Comparison of ENCODE assay signal across 8 cellular contexts in genomic region chr11:95068549-95068948, GRCh38. TPM values are rescaled to one million over a fixed set of nuclear protein-coding genes. Genes with fewer than 3 reads are reported as not detected.
DNase-seq lines count a peak whose midpoint lies in the region; ATAC-seq and TF ChIP-seq lines count a peak whose summit lies in the region.

No MANE protein-coding gene starts in this region.

- DNase-seq in ELR (ENCODE audit: low read depth) (peak; percentile 94), RPMI8226 (peak; percentile 90), foreskin keratinocyte (peak; percentile 89 to 94), nucleus accumbens (lab: John Stamatoyannopoulos, UW) (peak in 47 of 56 donors; percentile 12 to 81 (median 49)), tibial artery (peak; percentile 88 to 90)
- DNase-seq in activated effector memory CD4-positive, alpha-beta T cell treated with anti-CD3 and anti-CD28 coated beads, Interleukin-2, amount 50 U/mL, for 16 hours: peak; percentile 87

- no peak for TF ChIP-seq CTCF in KMS-11 (conservative IDR thresholded peaks at IDR 0.05; ENCODE audit: low read depth, low read length)
- TF ChIP-seq CTCF in foreskin keratinocyte (conservative IDR thresholded peaks at IDR 0.05): no peak
- peak in 1 of 2 experiments; percentile 5 for TF ChIP-seq CTCF in tibial artery (IDR thresholded peaks at IDR 0.05)

- peak overlapping the region; percentile 94 for H3K4me2 ChIP-seq in KMS-11

- H3K9me3 ChIP-seq in tibial artery: no peaks in the 10 kb centered on the region

- intact Hi-C loops in tibial artery (cut with DNase I; ENCODE audit: low total_unique reads): loop anchor here (5.0 kb wide), 1 partner anchor 84 kb away; no protein-coding TSS in a partner anchor

- peak overlapping the region; percentile 84 for H3K27ac ChIP-seq in KMS-11
- peak overlapping the region; percentile 76 for H3K27ac ChIP-seq in foreskin keratinocyte
- peak overlapping the region; percentile 90 to 98 for H3K27ac ChIP-seq in tibial artery

- no peaks in the 10 kb centered on the region for H3K27me3 ChIP-seq in KMS-11 (ENCODE audit: insufficient read depth, low read depth)
- no peaks in the 10 kb centered on the region for H3K27me3 ChIP-seq in foreskin keratinocyte
- no peaks in the 10 kb centered on the region for H3K27me3 ChIP-seq in tibial artery

- H3K4me3 ChIP-seq in KMS-11 (IDR thresholded peaks at IDR 0.05; ENCODE audit: insufficient read depth, low read depth, low read length): no peak overlapping the region
- peak overlapping the region; percentile 74 to 81 for H3K4me3 ChIP-seq in tibial artery

- H3K4me1 ChIP-seq in KMS-11 (ENCODE audit: low read depth, poor library complexity, severe bottlenecking) (peaks cover 16% of the 10 kb centered on the region), foreskin keratinocyte (peaks cover 23% of the 10 kb centered on the region), tibial artery (peaks cover 0 to 23% (median 10%) of the 10 kb centered on the region in 4 donors)

- peak overlapping the region; percentile 88; the same call in 1 of the 2 replicates for H3K9ac ChIP-seq in KMS-11

- peaks cover 24% of the 10 kb centered on the region for H3K79me2 ChIP-seq in KMS-11 (ENCODE audit: insufficient read depth, low read depth)

- H4K20me1 ChIP-seq in KMS-11 (ENCODE audit: insufficient read depth): no peaks in the 10 kb centered on the region

- ATAC-seq in GM21825 (IDR thresholded peaks at IDR 0.05; ENCODE audit: unreplicated experiment): peak; percentile 77
- ATAC-seq in foreskin keratinocyte: peak; percentile 82

- peak overlapping the region; percentile 69; the same call in 1 of the 2 replicates for H2AFZ ChIP-seq in KMS-11 (ENCODE audit: low read depth)

- H3K36me3 ChIP-seq in KMS-11 (ENCODE audit: insufficient read depth) (no peaks in the 10 kb centered on the region), tibial artery (peaks cover 0 to 6% (median 0%) of the 10 kb centered on the region in 3 donors)

RNA-seq across cellular contexts. Expression of gene SRSF8, which starts 1.8 kb away (rescaled TPM):
- total RNA-seq in foreskin keratinocyte: 29.5 and 34.2 TPM in 2 replicates
- polyA plus RNA-seq in foreskin keratinocyte: 28.5 and 29.7 TPM in 2 replicates

RNA-seq across cellular contexts. Expression of gene KDM4F, which starts 19.3 kb away (rescaled TPM):
- not detected in 2 replicates for total RNA-seq in foreskin keratinocyte
- not detected in 2 replicates for polyA plus RNA-seq in foreskin keratinocyte

RNA-seq across cellular contexts. Expression of gene ENDOD1, which starts 21.1 kb away (rescaled TPM):
- 35.0 and 46.2 TPM in 2 replicates for total RNA-seq in foreskin keratinocyte
- polyA plus RNA-seq in foreskin keratinocyte: 15.2 and 16.8 TPM in 2 replicates

RNA-seq across cellular contexts. Expression of gene KDM4E, which starts 43.5 kb away (rescaled TPM):
- not detected in 2 replicates for total RNA-seq in foreskin keratinocyte
- polyA plus RNA-seq in foreskin keratinocyte: not detected in 2 replicates
